ENCODE assay signal across 16 cellular contexts in genomic region chr7:81267508-81267907, GRCh38.
A peak's percentile ranks its signal among the peaks of the same experiment; 100 is the strongest.
DNase-seq lines count a peak whose midpoint lies in the region; ATAC-seq and TF ChIP-seq lines count a peak whose summit lies in the region.
"Had no signal": no experiment of that assay in that cellular context is flagged by ENCODE, and none has a peak within 500 bp of the region (broad histone marks: within the 10 kb centered on the region; RNA-seq: fewer than 3 reads in every experiment).

No MANE protein-coding gene starts in this region.

- in situ Hi-C loops in astrocyte of the spinal cord (cut with HindIII; ENCODE audit: low sequenced_read_pairs) = no loop called here

- no peaks in the 10 kb centered on the region for H3K9me3 ChIP-seq in WERI-Rb-1 (ENCODE audit: severe bottlenecking)

- H3K27me3 ChIP-seq in WERI-Rb-1 (ENCODE audit: insufficient read depth, low read depth, severe bottlenecking) = no peaks in the 10 kb centered on the region
- H3K27me3 ChIP-seq: hepatocyte had no signal

- H3K27ac ChIP-seq in WERI-Rb-1 = no peak overlapping the region
- H3K27ac ChIP-seq: hepatocyte, left ventricle myocardium inferior had no signal

- H3K4me3 ChIP-seq in astrocyte of the spinal cord (ENCODE audit: low read depth, low read length) (no peak overlapping the region), WERI-Rb-1 (ENCODE audit: low read depth, low read length) (no peak overlapping the region)
- H3K4me3 ChIP-seq: hepatocyte, left ventricle myocardium inferior had no signal

- TF ChIP-seq CTCF in astrocyte of the spinal cord (IDR thresholded peaks at IDR 0.05; ENCODE audit: low read depth, low read length) (no peak), WERI-Rb-1 (IDR thresholded peaks at IDR 0.05; ENCODE audit: low read depth, low read length) (no peak)

- ATAC-seq in GM21381 (IDR thresholded peaks at IDR 0.05; ENCODE audit: unreplicated experiment) = no peak
- ATAC-seq: activated CD8-positive, alpha-beta memory T cell treated with anti-CD3 and anti-CD28 coated beads, Interleukin-2, amount 10 ng/mL, durations not matched to agents 7 days and 5 days; SK-N-SH treated with all-trans-retinoic acid at 6 μM for 48 hours had no signal

- H3K36me3 ChIP-seq in WERI-Rb-1 = no peaks in the 10 kb centered on the region
- H3K36me3 ChIP-seq: left ventricle myocardium inferior had no signal

- DNase-seq in GM03348 (ENCODE audit: low spot score) (peak; percentile 4), NAMALWA (ENCODE audit: low spot score) (peak; percentile 11), astrocyte of the spinal cord (ENCODE audit: low read depth, low spot score) (peak; percentile 47), lung microvascular endothelial cell (ENCODE audit: low read depth in 2 of 2) (peak; percentile 35 to 76), NCI-H1694 (lab: John Stamatoyannopoulos, UW) (no peak), iPS-NIHi7 (ENCODE audit: extremely low spot score) (no peak), WERI-Rb-1 (no peak)
- DNase-seq: activated CD8-positive, alpha-beta memory T cell treated with anti-CD3 and anti-CD28 coated beads, Interleukin-2, amount 10 ng/mL, durations not matched to agents 7 days and 5 days; activated naive CD4-positive, alpha-beta T cell treated with Interleukin-2 at 50 U/mL for 16 hours; CD8-positive, alpha-beta memory T cell; central memory CD4-positive, alpha-beta T cell; left ventricle myocardium inferior; NCI-H1092 treated with DMSO at 0.1 percent for 48 hours had no signal

Comparison
In these comparisons a context has a peak if more than half of its experiments do, and no peak if none do; other contexts are left out.
1. DNase-seq: peak in GM03348 (single experiment), NAMALWA (single experiment), astrocyte of the spinal cord (single experiment) and lung microvascular endothelial cell (2 of 2); none in NCI-H1694 (single experiment), iPS-NIHi7 (single experiment) and WERI-Rb-1 (single experiment).